In the genomic region with DNA sequence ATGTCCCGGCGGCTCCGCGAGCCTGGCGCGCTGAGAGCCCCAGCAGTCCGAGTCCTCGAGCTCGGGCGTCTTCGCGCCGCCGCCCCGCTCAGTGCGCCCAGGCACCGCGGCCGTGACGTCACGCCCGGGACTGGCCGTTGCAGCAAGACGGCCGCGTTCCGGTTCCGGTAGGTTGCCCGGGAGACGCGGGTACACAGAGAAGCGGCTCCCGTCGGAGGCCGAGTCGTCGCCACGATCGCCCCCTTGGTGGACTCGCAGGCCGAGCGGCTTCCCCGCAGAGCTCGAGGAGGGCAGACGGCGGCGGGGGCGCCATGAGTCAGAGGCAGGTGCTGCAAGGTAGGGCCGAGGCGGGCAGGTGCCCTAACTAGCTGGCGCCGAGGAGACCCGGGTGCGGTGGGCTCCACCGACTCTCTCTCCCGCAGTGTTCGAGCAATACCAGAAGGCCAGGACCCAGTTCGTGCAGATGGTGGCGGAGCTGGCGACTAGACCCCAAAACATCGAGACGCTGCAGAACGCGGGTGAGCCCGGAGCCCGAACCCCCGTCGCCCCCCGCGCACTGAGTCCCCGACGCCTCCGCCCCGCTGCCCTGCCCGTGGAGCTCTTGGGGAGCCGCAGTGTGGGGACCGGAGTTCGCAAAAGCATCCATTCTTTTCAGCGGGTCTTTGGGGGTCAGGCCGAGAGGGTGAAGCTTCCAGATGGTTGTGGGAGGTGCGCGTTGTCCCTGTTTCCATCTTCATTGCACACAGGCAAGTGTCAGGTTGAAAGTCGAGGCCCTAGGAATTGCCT, we compare ENCODE assay signal across 10 cellular contexts. TPM values are rescaled to one million over a fixed set of nuclear protein-coding genes. Genes with fewer than 3 reads are reported as not detected.
A peak's percentile ranks its signal among the peaks of the same experiment; 100 is the strongest.
DNase-seq lines count a peak whose midpoint lies in the region; ATAC-seq, FAIRE-seq and TF ChIP-seq lines count a peak whose summit lies in the region.
"Had no signal": no experiment of that assay in that cellular context is flagged by ENCODE, and none has a peak within 500 bp of the region (broad histone marks: within the 10 kb centered on the region; RNA-seq: fewer than 3 reads in every experiment).

Gene SPAG6, plus strand, starts transcription at position 196 of the 786 bp plus-strand sequence. Its CDS starts 116 bp downstream, at position 312.

- 4 to 6% methylated on average over 82 to 83 of the region's 83 CpGs for WGBS in aorta, 2 donors

- intact Hi-C loops in dendritic cell treated with granulocyte-macrophage colony-stimulating factor and Interleukin-4, amounts not matched to agents 40 ng/mL and 50 ng/mL, for 4 days (cut with micrococcal nuclease): no loop called here
- intact Hi-C loops in aorta (cut with DNase I): loop anchor here (10.0 kb wide), 2 partner anchors 719 to 749 kb away; partner anchors contain the start of gene MSRB2 (in 2 of the 2)

- H3K4me3 Mint-ChIP-seq in dendritic cell treated with granulocyte-macrophage colony-stimulating factor and Interleukin-4, amounts not matched to agents 40 ng/mL and 50 ng/mL, for 4 days: peak within 1 kb of the TSS; percentile 81

- peak within 1 kb of the TSS in 3 of 4 donors; percentile 14 to 37 (median 37) for H3K4me3 ChIP-seq in Peyer's patch
- H3K4me3 ChIP-seq in mononuclear cell (ENCODE audit: low read length): peak within 1 kb of the TSS; percentile 14
- no peak within 1 kb of the TSS for H3K4me3 ChIP-seq in aorta (ENCODE audit: low read length in 2 of 2)

- no peak for ATAC-seq in aorta (ENCODE audit: low FRiP score)

- no peak for FAIRE-seq in D721Med (lab: Jason Lieb, UNC)
- FAIRE-seq: islet of Langerhans had no signal

- peak within 1 kb of the TSS; percentile 75 for H3K27ac Mint-ChIP-seq in dendritic cell treated with granulocyte-macrophage colony-stimulating factor and Interleukin-4, amounts not matched to agents 40 ng/mL and 50 ng/mL, for 4 days

- no peaks in the 10 kb centered on the region for H3K36me3 Mint-ChIP-seq in dendritic cell treated with granulocyte-macrophage colony-stimulating factor and Interleukin-4, amounts not matched to agents 40 ng/mL and 50 ng/mL, for 4 days (ENCODE audit: low read depth)

- TF ChIP-seq CTCF in Peyer's patch (IDR thresholded peaks at IDR 0.05): no peak
- no peak for TF ChIP-seq CTCF in D721Med (IDR thresholded peaks at IDR 0.05; ENCODE audit: insufficient read depth, missing control alignments)

- DNase-seq in activated effector memory CD4-positive, alpha-beta T cell treated with anti-CD3 and anti-CD28 coated beads, Interleukin-2, amount 50 U/mL, for 16 hours: peak; percentile 82
- DNase-seq in activated effector memory CD4-positive, alpha-beta T cell treated with Interleukin-2 at 50 U/mL for 16 hours: no peak
- DNase-seq in Peyer's patch (peak in 2 of 3 donors; percentile 59 to 68), aorta (peak; percentile 74 to 86), D721Med (ENCODE audit: insufficient read length, low spot score) (no peak), SHP77 (lab: John Stamatoyannopoulos, UW) (no peak)

- TF ChIP-seq POLR2A in Peyer's patch (IDR thresholded peaks at IDR 0.05): no peak

- H3K9me3 ChIP-seq in Peyer's patch (peaks cover 0 to 14% (median 2%) of the 10 kb centered on the region in 4 donors), mononuclear cell (ENCODE audit: low read depth, low read length) (no peaks in the 10 kb centered on the region), aorta (ENCODE audit: control insufficient read depth, low read length) (peaks cover 1% of the 10 kb centered on the region)

- H3K27me3 Mint-ChIP-seq in dendritic cell treated with granulocyte-macrophage colony-stimulating factor and Interleukin-4, amounts not matched to agents 40 ng/mL and 50 ng/mL, for 4 days: peaks cover 60% of the 10 kb centered on the region

- H3K4me1 ChIP-seq in Peyer's patch (peaks cover 0 to 15% (median 1%) of the 10 kb centered on the region in 4 donors), mononuclear cell (ENCODE audit: insufficient read depth, low read length) (peaks cover 17% of the 10 kb centered on the region), aorta (ENCODE audit: control insufficient read depth in 1 of 2, insufficient read depth in 2 of 2, low read length in 2 of 2) (no peaks in the 10 kb centered on the region)

- H3K4me1 Mint-ChIP-seq in dendritic cell treated with granulocyte-macrophage colony-stimulating factor and Interleukin-4, amounts not matched to agents 40 ng/mL and 50 ng/mL, for 4 days (ENCODE audit: low read depth): peaks cover 23% of the 10 kb centered on the region

- H3K36me3 ChIP-seq in Peyer's patch (no peaks in the 10 kb centered on the region), aorta (ENCODE audit: control insufficient read depth in 1 of 2, insufficient read depth in 2 of 2, low read length in 1 of 2) (no peaks in the 10 kb centered on the region)

- H3K27me3 ChIP-seq in Peyer's patch (peaks cover 0 to 53% of the 10 kb centered on the region in 2 donors), mononuclear cell (ENCODE audit: insufficient read depth, low read length) (peaks cover 78% of the 10 kb centered on the region), aorta (ENCODE audit: control insufficient read depth in 1 of 2, insufficient read depth in 2 of 2, low read length in 1 of 2) (peaks cover 0 to 2% of the 10 kb centered on the region in 2 donors)

- no peaks in the 10 kb centered on the region for H3K9me3 Mint-ChIP-seq in dendritic cell treated with granulocyte-macrophage colony-stimulating factor and Interleukin-4, amounts not matched to agents 40 ng/mL and 50 ng/mL, for 4 days

- no peak within 1 kb of the TSS for H3K27ac ChIP-seq in Peyer's patch
- H3K27ac ChIP-seq in aorta (ENCODE audit: low read depth in 1 of 2, low read length in 2 of 2): no peak within 1 kb of the TSS

RNA-seq across cellular contexts. Expression of gene SPAG6, which starts in this region (rescaled TPM):
- total RNA-seq in Peyer's patch (not detected), mononuclear cell (not detected), aorta (under 1 TPM in 1 of 2 donors, not detected in 1; 0.36 TPM)
- not detected for polyA plus RNA-seq in aorta
- total RNA-seq: SK-MEL-5 had no signal

Comparison
In these comparisons a context has a peak if more than half of its experiments do, and no peak if none do; other contexts are left out.
1. Peak in DNase-seq and H3K4me3 ChIP-seq in Peyer's patch; RNA of the gene not detected or under 1 TPM.
2. Peak in DNase-seq in aorta; RNA of the gene not detected or under 1 TPM.